ENCODE assay signal across 2 cellular contexts in genomic region chr9:110842976-110843375, GRCh38.
TF ChIP-seq lines count a peak whose summit lies in the region.

No MANE protein-coding gene starts in this region.

TF ChIP-seq in IMR-90, 13 proteins besides CTCF, POLR2A, EP300 and RAD21:
- TF ChIP-seq CEBPB (IDR thresholded peaks at IDR 0.05; ENCODE audit: low read depth, low read length) (no peak), MAZ (IDR thresholded peaks at IDR 0.05; ENCODE audit: borderline replicate concordance, low read depth, low read length) (no peak), SMC3 (IDR thresholded peaks at IDR 0.05; ENCODE audit: low read depth, low read length) (no peak), MXI1 (IDR thresholded peaks at IDR 0.05; ENCODE audit: borderline replicate concordance, low read depth, low read length) (no peak), RCOR1 (IDR thresholded peaks at IDR 0.05; ENCODE audit: insufficient replicate concordance, low read length) (no peak), NFE2L2 (IDR thresholded peaks at IDR 0.05; ENCODE audit: low read depth, low read length) (no peak), USF2 (IDR thresholded peaks at IDR 0.05; ENCODE audit: low read depth, low read length) (no peak), RFX5 (IDR thresholded peaks at IDR 0.05; ENCODE audit: low read depth, low read length) (no peak), ELK1 (IDR thresholded peaks at IDR 0.05; ENCODE audit: borderline replicate concordance, low read depth, low read length) (no peak), BHLHE40 (IDR thresholded peaks at IDR 0.05; ENCODE audit: low read depth, low read length) (no peak), MAFK (IDR thresholded peaks at IDR 0.05; ENCODE audit: low read depth, low read length) (no peak), FOS (IDR thresholded peaks at IDR 0.05; ENCODE audit: low read depth, low read length) (no peak), CHD1 (IDR thresholded peaks at IDR 0.05; ENCODE audit: low read depth, low read length) (no peak)

TF ChIP-seq in H1, 55 proteins besides CTCF, POLR2A, EP300 and RAD21:
- TF ChIP-seq JUND (IDR thresholded peaks at IDR 0.05; ENCODE audit: low read length) (no peak), SP4 (IDR thresholded peaks at IDR 0.05; ENCODE audit: low read length) (no peak), JUN (IDR thresholded peaks at IDR 0.05; ENCODE audit: low read depth, low read length) (no peak), KDM4A (IDR thresholded peaks at IDR 0.05; ENCODE audit: low read depth, low read length, severe bottlenecking) (no peak), SRF (IDR thresholded peaks at IDR 0.05; ENCODE audit: low read depth, low read length) (no peak), CBX5 (IDR thresholded peaks at IDR 0.05; ENCODE audit: low read depth, low read length) (no peak), SP2 (IDR thresholded peaks at IDR 0.05; ENCODE audit: low read length) (no peak), MAFK (IDR thresholded peaks at IDR 0.05; ENCODE audit: low read depth, low read length) (no peak), NANOG (IDR thresholded peaks at IDR 0.05; ENCODE audit: insufficient read depth, low read depth, low read length, poor library complexity, severe bottlenecking) (no peak), RBBP5 (IDR thresholded peaks at IDR 0.05; ENCODE audit: borderline replicate concordance, low read depth, low read length) (no peak)
TF ChIP-seq in H1: peak in this region for 0.
